ENCODE assay signal across 16 cellular contexts in genomic region chr4:146646601-146647000, GRCh38.
"Had no signal": no experiment of that assay in that cellular context is flagged by ENCODE, and none has a peak within 500 bp of the region (broad histone marks: within the 10 kb centered on the region; RNA-seq: fewer than 3 reads in every experiment).

No MANE protein-coding gene starts in this region.

- DNase-seq: dermis blood vessel endothelial cell; foreskin keratinocyte; head of caudate nucleus; left colon; left ventricle myocardium superior; mesenchymal stem cell; midbrain; occipital lobe; pancreas; right lobe of liver; stimulated activated CD4-positive, alpha-beta T cell treated with anti-CD3 and anti-CD28 coated beads, Interleukin-4, amount 100 ng/mL, for 24 hours; tibial artery; upper lobe of right lung had no signal

- H3K36me3 ChIP-seq: pancreas, right lobe of liver, tibial artery, upper lobe of right lung, vagina had no signal

- H3K4me1 ChIP-seq: foreskin keratinocyte, pancreas, right lobe of liver, upper lobe of right lung, vagina had no signal

- H3K4me3 ChIP-seq: hepatocyte, lung, pancreas, right lobe of liver, tibial artery, upper lobe of right lung, vagina had no signal

- H3K27ac ChIP-seq: foreskin keratinocyte, hepatocyte, pancreas, right lobe of liver, tibial artery, upper lobe of right lung, vagina had no signal

- H3K27me3 ChIP-seq: right lobe of liver had no signal

- H3K9me3 ChIP-seq: pancreas, right lobe of liver, tibial artery, upper lobe of right lung, vagina had no signal
